In the genomic region with DNA sequence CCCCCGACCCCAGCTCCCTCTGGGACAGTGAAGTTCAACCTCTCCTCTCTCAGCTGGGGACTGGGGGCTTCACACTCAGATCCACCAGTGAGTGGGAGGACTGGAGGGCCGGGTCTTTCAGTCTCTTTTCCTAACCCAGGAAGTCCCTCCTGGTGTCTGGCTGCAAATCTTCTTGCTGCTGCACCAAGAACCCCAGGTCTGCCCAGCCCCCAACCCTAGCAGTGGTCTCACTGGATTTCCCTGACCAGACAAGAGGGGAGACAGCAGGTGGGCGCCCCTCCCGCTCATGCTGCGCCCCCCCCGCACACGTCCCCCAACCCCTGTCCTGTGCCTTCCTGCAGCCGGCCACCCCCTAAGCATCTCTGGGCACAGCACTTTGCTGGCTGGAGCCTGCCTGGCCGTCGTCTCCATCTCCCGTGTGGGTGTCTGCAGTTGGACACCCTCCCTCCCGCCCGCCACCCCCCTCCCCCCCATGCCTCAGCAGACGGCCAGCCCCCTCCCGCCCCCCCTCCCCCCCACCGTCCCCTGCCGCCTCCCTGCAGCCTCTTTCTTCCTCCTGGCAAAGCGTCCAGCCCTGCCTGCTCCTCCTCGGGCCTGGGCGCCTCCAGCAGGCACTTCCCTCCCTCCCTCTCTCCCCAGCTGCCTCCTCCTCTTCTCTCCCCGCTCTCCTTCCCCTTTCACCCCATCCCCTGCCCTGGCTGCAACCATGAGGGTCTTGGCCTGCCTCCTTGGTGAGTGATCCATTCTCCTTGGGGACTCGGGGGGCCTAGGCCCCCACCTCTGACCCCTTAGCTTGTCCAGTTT, we compare ENCODE assay signal across 8 cellular contexts. TPM values are rescaled to one million over a fixed set of nuclear protein-coding genes. Genes with fewer than 3 reads are reported as not detected.
DNase-seq lines count a peak whose midpoint lies in the region; ATAC-seq, FAIRE-seq and TF ChIP-seq lines count a peak whose summit lies in the region.

A gene (plus strand): TSS at position 553 of the 804 bp plus-strand sequence. CDS start 154 bp downstream, at position 707.

- H3K23ac ChIP-seq in H1 (ENCODE audit: insufficient read length), result no peak within 1 kb of the TSS

- H2AK5ac ChIP-seq in H1 (ENCODE audit: low read depth, low read length), result no peak within 1 kb of the TSS

- peak within 1 kb of the TSS; percentile 71; the same call in 1 of the 2 replicates for H2BK5ac ChIP-seq in H1 (ENCODE audit: low read depth, low read length)

- peak within 1 kb of the TSS; percentile 94 for H3K4ac ChIP-seq in H1 (replicated peaks; ENCODE audit: insufficient read length, low read depth, low read length)

- H3K79me1 ChIP-seq in H1 (ENCODE audit: low read depth, low read length), result peaks cover 4% of the 10 kb centered on the region; the same call in 1 of the 2 replicates

- POLR2A ChIA-PET in H1 (lab: Charles Lee; ENCODE audit: partially characterized antibody), result interaction anchor here (0.5 to 7.5 kb wide), 11 partner anchors 10 to 370 kb away, joined by 3 to 57 read pairs (median 3); a partner anchor contains a TSS
- POLR2A ChIA-PET in naive thymus-derived CD8-positive, alpha-beta T cell (lab: Charles Lee), result interaction anchor here (1.1 to 1.7 kb wide), 2 partner anchors 11 to 13 kb away, joined by 3 to 4 read pairs; no protein-coding TSS in a partner anchor

- H4K91ac ChIP-seq in H1 (replicated peaks; ENCODE audit: insufficient read length, low read length), result peak within 1 kb of the TSS; percentile 81

- H3K36me3 Mint-ChIP-seq in naive thymus-derived CD8-positive, alpha-beta T cell, result no peaks in the 10 kb centered on the region

- H3K56ac ChIP-seq in H1 (replicated peaks; ENCODE audit: insufficient read length, low read depth, low read length), result peak within 1 kb of the TSS; percentile 67

- TF ChIP-seq EP300 in H1 (IDR thresholded peaks at IDR 0.05; ENCODE audit: borderline replicate concordance in 1 of 2, low read depth in 2 of 2, low read length in 2 of 2), result no peak

- TF ChIP-seq RAD21 in H1 (IDR thresholded peaks at IDR 0.05 in 1 of 2, conservative IDR thresholded peaks at IDR 0.05 in 1 of 2; ENCODE audit: low read depth in 2 of 2, low read length in 2 of 2), result no peak

- peak within 1 kb of the TSS; percentile 31 to 83 (median 78) for H3K9ac ChIP-seq in BLaER1 treated with 17β-estradiol and CSF1 and Interleukin-3, amounts not matched to agents 10 nM and 100 nM
- H3K9ac ChIP-seq in H1 (replicated peaks in 1 of 4; ENCODE audit: extremely low read depth in 1 of 4, low read depth in 3 of 4, low read length in 3 of 4), result no peak within 1 kb of the TSS

- no peak for ATAC-seq in naive thymus-derived CD8-positive, alpha-beta T cell
- ATAC-seq in GM21786 (IDR thresholded peaks at IDR 0.05; ENCODE audit: unreplicated experiment), result no peak
- no peak for ATAC-seq in activated CD4-positive, CD25-positive, alpha-beta regulatory T cell treated with anti-CD3 and anti-CD28 coated beads, Interleukin-2, amount 50 U/mL, for 24 hours
- no peak for ATAC-seq in HG03565 (IDR thresholded peaks at IDR 0.05; ENCODE audit: unreplicated experiment)

- peaks cover 11% of the 10 kb centered on the region for H3K23me2 ChIP-seq in H1 (ENCODE audit: low read depth, low read length)

- peaks cover 50 to 78% (median 62%) of the 10 kb centered on the region in 10 experiments for H3K4me1 ChIP-seq in BLaER1 treated with 17β-estradiol and CSF1 and Interleukin-3, amounts not matched to agents 10 nM and 100 nM
- H3K4me1 ChIP-seq in H1 (replicated peaks in 1 of 4; ENCODE audit: control insufficient read depth in 3 of 4, insufficient read depth in 4 of 4, low read length in 3 of 4), result peaks cover 0 to 49% (median 30%) of the 10 kb centered on the region in 4 experiments; a peak in 6 of 7 replicates

- CTCF ChIA-PET in H1 (lab: Charles Lee; ENCODE audit: partially characterized antibody), result interaction anchor here (0.8 to 3.3 kb wide), 6 partner anchors 14 to 35 kb away, joined by 3 to 28 read pairs (median 4); no protein-coding TSS in a partner anchor

- no peak for TF ChIP-seq CTCF in H1 (IDR thresholded peaks at IDR 0.05; ENCODE audit: control extremely low read depth in 1 of 3, insufficient read depth in 1 of 3, low read depth in 1 of 3, low read length in 3 of 3)

- H3K27me3 ChIP-seq in BLaER1 treated with 17β-estradiol and CSF1 and Interleukin-3, amounts not matched to agents 10 nM and 100 nM, result no peaks in the 10 kb centered on the region
- no peaks in the 10 kb centered on the region; a peak in 2 of 7 replicates for H3K27me3 ChIP-seq in H1 (replicated peaks in 1 of 4; ENCODE audit: control insufficient read depth in 3 of 4, extremely low read depth in 1 of 4, insufficient read depth in 3 of 4, low read length in 3 of 4)

- peak within 1 kb of the TSS in 2 of 10 experiments; percentile 16 to 79; a peak in 1 of 20 replicates for H3K4me3 ChIP-seq in BLaER1 treated with 17β-estradiol and CSF1 and Interleukin-3, amounts not matched to agents 10 nM and 100 nM
- peak within 1 kb of the TSS in 3 of 4 experiments; percentile 21 to 57 (median 26); a peak in 7 of 8 replicates for H3K4me3 ChIP-seq in H1 (ENCODE audit: extremely low read depth in 1 of 4, insufficient read depth in 2 of 4, low read depth in 3 of 4, low read length in 4 of 4)

- H2BK12ac ChIP-seq in H1 (ENCODE audit: low read depth, low read length), result peak within 1 kb of the TSS; percentile 50; the same call in 1 of the 2 replicates

- H2AFZ ChIP-seq in H1 (ENCODE audit: low read length), result no peak within 1 kb of the TSS

- H4K8ac ChIP-seq in H1 (ENCODE audit: extremely low read depth, insufficient read depth, low read length), result peak within 1 kb of the TSS; percentile 86

- peaks cover 0 to 12% (median 4%) of the 10 kb centered on the region in 5 donors for H3K27me3 Mint-ChIP-seq in naive thymus-derived CD8-positive, alpha-beta T cell

- H3K36me3 ChIP-seq in BLaER1 treated with 17β-estradiol and CSF1 and Interleukin-3, amounts not matched to agents 10 nM and 100 nM, result peaks cover 0 to 9% (median 5%) of the 10 kb centered on the region in 11 experiments; a peak in 12 of 22 replicates
- H3K36me3 ChIP-seq in H1 (ENCODE audit: control insufficient read depth in 2 of 4, insufficient read depth in 4 of 4, low read length in 3 of 4), result peaks cover 0 to 3% (median 0%) of the 10 kb centered on the region in 4 experiments; a peak in 1 of 8 replicates

- peaks cover 0 to 29% (median 0%) of the 10 kb centered on the region in 11 experiments; a peak in 9 of 22 replicates for H4K20me1 ChIP-seq in BLaER1 treated with 17β-estradiol and CSF1 and Interleukin-3, amounts not matched to agents 10 nM and 100 nM
- peaks cover 0 to 4% of the 10 kb centered on the region in 2 experiments for H4K20me1 ChIP-seq in H1 (replicated peaks in 1 of 2; ENCODE audit: control insufficient read depth in 1 of 2, insufficient read depth in 2 of 2, low read length in 2 of 2)

- DNase-seq in NCI-H2227 (lab: John Stamatoyannopoulos, UW; ENCODE audit: unreplicated experiment) (peak; percentile 81), H1 (ENCODE audit: low read depth in 1 of 2, low spot score in 2 of 2) (peak in 1 of 2 experiments; percentile 75)
- DNase-seq in naive thymus-derived CD8-positive, alpha-beta T cell, result no peak
- no peak for DNase-seq in stimulated activated CD4-positive, alpha-beta T cell treated with anti-CD3 and anti-CD28 coated beads, Interleukin-15, amount 100 ng/mL, for 24 hours

- H3K14ac ChIP-seq in H1 (ENCODE audit: insufficient read length), result no peak within 1 kb of the TSS

- H2BK20ac ChIP-seq in H1 (ENCODE audit: low read length), result peak within 1 kb of the TSS; percentile 18; the same call in 1 of the 2 replicates

- FAIRE-seq in H1 (lab: Jason Lieb, UNC), result no peak

- no peak for TF ChIP-seq POLR2A in H1 (IDR thresholded peaks at IDR 0.05; ENCODE audit: control extremely low read depth in 1 of 2, low read depth in 2 of 2, low read length in 2 of 2)

- H3K4me3 Mint-ChIP-seq in naive thymus-derived CD8-positive, alpha-beta T cell, result peak within 1 kb of the TSS in 4 of 10 donors; percentile 11 to 71 (median 28)

- H3K18ac ChIP-seq in H1 (ENCODE audit: extremely low read depth, low read length), result peak within 1 kb of the TSS; percentile 78

- H3K9me3 Mint-ChIP-seq in naive thymus-derived CD8-positive, alpha-beta T cell, result peaks cover 0 to 1% (median 0%) of the 10 kb centered on the region in 9 donors

- H3K79me2 ChIP-seq in H1 (ENCODE audit: control insufficient read depth in 1 of 2, insufficient read depth in 2 of 2, low read length in 2 of 2), result peaks cover 0 to 5% of the 10 kb centered on the region in 2 experiments; a peak in 1 of 4 replicates

- H3K27ac ChIP-seq in BLaER1 treated with 17β-estradiol and CSF1 and Interleukin-3, amounts not matched to agents 10 nM and 100 nM, result peak within 1 kb of the TSS; percentile 8 to 80 (median 61); a peak in 21 of 22 replicates
- no peak within 1 kb of the TSS for H3K27ac ChIP-seq in H1 (ENCODE audit: low read depth, low read length)

- no peak within 1 kb of the TSS for H4K5ac ChIP-seq in H1 (ENCODE audit: insufficient read length, low read depth, low read length)

- 29% methylated on average over 5 of the region's 22 CpGs; no CpG with 5 or more reads in 1 of the 2 experiments for WGBS in H1 (ENCODE audit: extremely low coverage in 1 of 2, insufficient coverage in 1 of 2, insufficient read length in 1 of 2, insufficient replicate concordance in 2 of 2, low coverage in 1 of 2, low lambda C conversion rate in 2 of 2, missing lambda C conversion rate in 1 of 2), 2 experiments

- H2BK120ac ChIP-seq in H1 (replicated peaks; ENCODE audit: low read depth, low read length), result no peak within 1 kb of the TSS

- no peaks in the 10 kb centered on the region for H3K9me3 ChIP-seq in BLaER1 treated with 17β-estradiol and CSF1 and Interleukin-3, amounts not matched to agents 10 nM and 100 nM (replicated peaks in 1 of 11)
- H3K9me3 ChIP-seq in H1 (ENCODE audit: insufficient read depth in 2 of 2, low read depth in 1 of 2, low read length in 1 of 2), result no peaks in the 10 kb centered on the region

- peak within 1 kb of the TSS; percentile 89 to 100 (median 96) for H3K4me2 ChIP-seq in BLaER1 treated with 17β-estradiol and CSF1 and Interleukin-3, amounts not matched to agents 10 nM and 100 nM
- H3K4me2 ChIP-seq in H1 (ENCODE audit: insufficient read depth in 1 of 2, low read depth in 2 of 2, low read length in 2 of 2), result peak within 1 kb of the TSS; percentile 53 to 75

- peak within 1 kb of the TSS in 8 of 10 donors; percentile 24 to 88 (median 76) for H3K27ac Mint-ChIP-seq in naive thymus-derived CD8-positive, alpha-beta T cell

- H2BK15ac ChIP-seq in H1 (ENCODE audit: low read length), result no peak within 1 kb of the TSS

- peaks cover 5 to 16% (median 13%) of the 10 kb centered on the region in 4 donors for H3K4me1 Mint-ChIP-seq in naive thymus-derived CD8-positive, alpha-beta T cell

RNA-seq across cellular contexts. Expression of the gene that starts here (rescaled TPM):
- 1.7 and 2.3 TPM in 2 replicates for total RNA-seq in H1 (2021; fragmentation: NEBNext Ultra II Directional; extraction: Animal tissue kit (Norgen Biotek cat#: 25700))
- 0.39 and 0.72 TPM in 2 replicates for polyA plus RNA-seq in H1 (2011; rRNA removed)
- 0.45 TPM for polyA plus RNA-seq in H1 (2011; cell fraction: cytosol; rRNA removed)
- polyA plus RNA-seq in H1 (2011; cell fraction: nucleus; rRNA removed), result 4.1 TPM
- 1.2 to 2.6 TPM (median 1.7 TPM) in 4 replicates for polyA plus RNA-seq in H1 (2012, experiment 1 of 2)
- polyA plus RNA-seq in H1 (2012, experiment 2 of 2), result 0.63 TPM
- polyA plus RNA-seq in H1 (2013, experiment 1 of 2), result 0.73 TPM
- polyA plus RNA-seq in H1 (2013, experiment 2 of 2), result 1.1 TPM
- polyA minus RNA-seq in H1 (2011; rRNA and poly(A)+ RNA removed), result 0.29 and 0.54 TPM in 2 replicates
- 1.0 TPM for polyA minus RNA-seq in H1 (2011; cell fraction: cytosol; rRNA and poly(A)+ RNA removed)
- 2.8 TPM for polyA minus RNA-seq in H1 (2011; cell fraction: nucleus; rRNA and poly(A)+ RNA removed)
- 1 to 10 TPM; 1.3 to 1.4 TPM for total RNA-seq in naive thymus-derived CD8-positive, alpha-beta T cell
- polyA plus RNA-seq in naive thymus-derived CD8-positive, alpha-beta T cell, result under 1 TPM in 2 of 3 donors, not detected in 1; 0.02 to 0.11 TPM

Comparison
In these comparisons a context has a peak if more than half of its experiments do, and no peak if none do; other contexts are left out.
1. H3K9ac ChIP-seq: peak in BLaER1 treated with 17β-estradiol and CSF1 and Interleukin-3, amounts not matched to agents 10 nM and 100 nM (11 of 11); none in H1 (0 of 4).